In the genomic region with DNA sequence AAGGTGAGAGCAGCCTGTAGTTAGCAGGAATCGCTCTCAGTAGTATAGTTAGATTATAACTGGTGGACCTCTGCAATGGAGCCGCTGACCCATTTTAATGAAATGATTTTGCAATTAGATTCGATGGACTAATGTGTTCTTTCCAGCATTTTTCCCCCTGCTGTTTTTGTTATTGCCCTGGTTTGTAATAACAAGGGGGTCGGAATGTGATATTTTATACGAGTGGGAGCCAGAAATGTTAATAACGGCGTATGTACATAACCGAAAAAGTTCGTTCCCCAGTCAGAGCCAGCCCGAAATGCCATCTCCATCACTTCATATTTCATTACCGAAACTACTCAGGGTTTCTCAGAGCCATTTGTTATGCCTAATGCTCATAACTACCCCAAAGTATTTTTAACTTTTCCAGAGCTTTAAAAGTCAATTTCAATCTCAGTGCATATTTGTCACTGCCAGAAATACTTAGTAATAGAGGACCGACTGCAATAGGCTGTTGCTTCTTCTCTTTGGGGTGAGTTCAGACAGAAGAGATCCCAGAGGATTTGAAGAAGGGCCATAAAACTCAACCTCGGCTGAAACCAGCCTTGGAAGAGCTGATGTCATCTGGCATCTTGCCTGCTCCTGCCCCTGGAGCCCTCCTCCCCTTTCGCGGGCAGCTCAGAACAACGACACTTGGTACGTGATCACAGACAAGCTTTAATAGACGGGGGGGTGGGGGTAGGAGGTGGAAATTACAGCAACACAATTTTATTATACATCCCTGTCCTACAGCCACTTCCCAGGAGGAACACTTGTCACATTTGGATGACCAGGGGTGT, we compare ENCODE assay signal across 16 cellular contexts.
A peak's percentile ranks its signal among the peaks of the same experiment; 100 is the strongest.
DNase-seq lines count a peak whose midpoint lies in the region; ATAC-seq and TF ChIP-seq lines count a peak whose summit lies in the region.
"Had no signal": no experiment of that assay in that cellular context is flagged by ENCODE, and none has a peak within 500 bp of the region (broad histone marks: within the 10 kb centered on the region; RNA-seq: fewer than 3 reads in every experiment).

No MANE protein-coding gene starts in this region.

- CTCF ChIA-PET in AG04449 (lab: Yijun Ruan, JAX), result interaction anchor here (1.5 kb wide), 1 partner anchor 18 kb away, joined by 4 read pairs; no protein-coding TSS in a partner anchor
- CTCF ChIA-PET in CD4-positive, alpha-beta memory T cell (lab: Charles Lee; ENCODE audit: partially characterized antibody), result no interaction called here

- H3K4me3 Mint-ChIP-seq in CD4-positive, alpha-beta memory T cell, result no peak overlapping the region
- no peak overlapping the region for H3K4me3 Mint-ChIP-seq in HFFc6
- H3K4me3 Mint-ChIP-seq: activated CD8-positive, alpha-beta memory T cell treated with anti-CD3 and anti-CD28 coated beads, Interleukin-2, amount 10 ng/mL, durations not matched to agents 7 days and 5 days; activated naive CD8-positive, alpha-beta T cell had no signal

- TF ChIP-seq CTCF in AG04449 (IDR thresholded peaks at IDR 0.05; ENCODE audit: insufficient read depth, low read length, missing control alignments), result no peak
- no peak for TF ChIP-seq CTCF in astrocyte of the spinal cord (IDR thresholded peaks at IDR 0.05; ENCODE audit: low read depth, low read length)
- TF ChIP-seq CTCF in HFFc6 (IDR thresholded peaks at IDR 0.05), result no peak

- peaks cover 0 to 4% (median 0%) of the 10 kb centered on the region in 8 donors for H3K9me3 Mint-ChIP-seq in CD4-positive, alpha-beta memory T cell
- peaks cover 10% of the 10 kb centered on the region; the same call in 1 of the 2 replicates for H3K9me3 Mint-ChIP-seq in HFFc6

- H3K4me1 ChIP-seq in CD4-positive, alpha-beta memory T cell (ENCODE audit: insufficient read depth, low read length), result no peaks in the 10 kb centered on the region

- H3K4me1 Mint-ChIP-seq in CD4-positive, alpha-beta memory T cell, result no peaks in the 10 kb centered on the region
- H3K4me1 Mint-ChIP-seq in HFFc6 (ENCODE audit: low read depth), result no peaks in the 10 kb centered on the region
- H3K4me1 Mint-ChIP-seq: activated CD8-positive, alpha-beta memory T cell treated with anti-CD3 and anti-CD28 coated beads, Interleukin-2, amount 10 ng/mL, durations not matched to agents 7 days and 5 days had no signal

- H3K27me3 Mint-ChIP-seq in CD4-positive, alpha-beta memory T cell, result no peaks in the 10 kb centered on the region
- H3K27me3 Mint-ChIP-seq in HFFc6 (ENCODE audit: insufficient read depth), result peaks cover 2% of the 10 kb centered on the region
- H3K27me3 Mint-ChIP-seq: activated CD8-positive, alpha-beta memory T cell treated with anti-CD3 and anti-CD28 coated beads, Interleukin-2, amount 10 ng/mL, durations not matched to agents 7 days and 5 days; activated naive CD8-positive, alpha-beta T cell had no signal

- peaks cover 8% of the 10 kb centered on the region; the same call in 1 of the 2 replicates for H3K9me3 ChIP-seq in MG63
- no peaks in the 10 kb centered on the region for H3K9me3 ChIP-seq in CD4-positive, alpha-beta memory T cell (ENCODE audit: control insufficient read depth in 1 of 2, low read length in 2 of 2)
- H3K9me3 ChIP-seq: neutrophil had no signal

- in situ Hi-C loops in astrocyte of the spinal cord (cut with HindIII; ENCODE audit: low sequenced_read_pairs), result no loop called here

- no peaks in the 10 kb centered on the region for H3K36me3 Mint-ChIP-seq in CD4-positive, alpha-beta memory T cell
- peaks cover 5% of the 10 kb centered on the region; the same call in 1 of the 2 replicates for H3K36me3 Mint-ChIP-seq in HFFc6 (ENCODE audit: low read depth)
- H3K36me3 Mint-ChIP-seq: activated CD8-positive, alpha-beta memory T cell treated with anti-CD3 and anti-CD28 coated beads, Interleukin-2, amount 10 ng/mL, durations not matched to agents 7 days and 5 days; activated naive CD8-positive, alpha-beta T cell had no signal

- no peak overlapping the region for H3K4me3 ChIP-seq in AG04449 (ENCODE audit: low read depth, low read length)
- no peak overlapping the region for H3K4me3 ChIP-seq in MG63
- no peak overlapping the region for H3K4me3 ChIP-seq in astrocyte of the spinal cord (ENCODE audit: low read depth, low read length)
- H3K4me3 ChIP-seq in CD4-positive, alpha-beta memory T cell (ENCODE audit: low read length in 2 of 2), result no peak overlapping the region

- H3K27ac Mint-ChIP-seq in CD4-positive, alpha-beta memory T cell, result no peak overlapping the region
- H3K27ac Mint-ChIP-seq in HFFc6, result no peak overlapping the region
- H3K27ac Mint-ChIP-seq: activated CD8-positive, alpha-beta memory T cell treated with anti-CD3 and anti-CD28 coated beads, Interleukin-2, amount 10 ng/mL, durations not matched to agents 7 days and 5 days; activated naive CD8-positive, alpha-beta T cell had no signal

- intact Hi-C loops in CD4-positive, alpha-beta memory T cell (cut with micrococcal nuclease), result no loop called here

- DNase-seq in AG04449 (ENCODE audit: low read depth, low spot score) (peak; percentile 46), MG63 (peak; percentile 72), astrocyte of the spinal cord (ENCODE audit: low read depth, low spot score) (peak; percentile 5), left kidney (ENCODE audit: low read depth, low spot score) (peak; percentile 54), NCI-H1436 (lab: John Stamatoyannopoulos, UW) (no peak), HFFc6 (no peak)
- no peak for DNase-seq in CD4-positive, alpha-beta memory T cell
- DNase-seq: activated CD8-positive, alpha-beta memory T cell treated with anti-CD3 and anti-CD28 coated beads, Interleukin-2, amount 10 ng/mL, durations not matched to agents 7 days and 5 days; foreskin melanocyte; Kasumi-1; NCI-H446; stimulated activated CD4-positive, alpha-beta T cell treated with anti-CD3 and anti-CD28 coated beads, Interleukin-15, amount 100 ng/mL, for 24 hours had no signal

- POLR2A ChIA-PET in AG04449 (lab: Yijun Ruan, JAX), result no interaction called here
- POLR2A ChIA-PET in CD4-positive, alpha-beta memory T cell (lab: Charles Lee; ENCODE audit: partially characterized antibody), result no interaction called here

- no peak overlapping the region for H3K27ac ChIP-seq in CD4-positive, alpha-beta memory T cell (ENCODE audit: low read depth, low read length)
- H3K27ac ChIP-seq: neutrophil had no signal

- ATAC-seq in GM18873 (IDR thresholded peaks at IDR 0.05; ENCODE audit: low FRiP score, unreplicated experiment), result no peak
- ATAC-seq: activated CD8-positive, alpha-beta memory T cell treated with anti-CD3 and anti-CD28 coated beads, Interleukin-2, amount 10 ng/mL, durations not matched to agents 7 days and 5 days; left lobe of liver had no signal

- no peaks in the 10 kb centered on the region for H3K27me3 ChIP-seq in MG63
- H3K27me3 ChIP-seq in CD4-positive, alpha-beta memory T cell (ENCODE audit: insufficient read depth, low read length), result no peaks in the 10 kb centered on the region
- H3K27me3 ChIP-seq: neutrophil had no signal

- H3K36me3 ChIP-seq in MG63, result no peaks in the 10 kb centered on the region
- H3K36me3 ChIP-seq in CD4-positive, alpha-beta memory T cell (ENCODE audit: insufficient read depth, low read length), result no peaks in the 10 kb centered on the region
- H3K36me3 ChIP-seq: neutrophil had no signal

Comparison
In these comparisons a context has a peak if more than half of its experiments do, and no peak if none do; other contexts are left out.
1. DNase-seq: peak in AG04449 (single experiment), MG63 (single experiment), astrocyte of the spinal cord (single experiment) and left kidney (single experiment); none in CD4-positive, alpha-beta memory T cell (0 of 5), NCI-H1436 (single experiment) and HFFc6 (single experiment).